ENCODE assay signal across 1 cellular context in the genomic region with DNA sequence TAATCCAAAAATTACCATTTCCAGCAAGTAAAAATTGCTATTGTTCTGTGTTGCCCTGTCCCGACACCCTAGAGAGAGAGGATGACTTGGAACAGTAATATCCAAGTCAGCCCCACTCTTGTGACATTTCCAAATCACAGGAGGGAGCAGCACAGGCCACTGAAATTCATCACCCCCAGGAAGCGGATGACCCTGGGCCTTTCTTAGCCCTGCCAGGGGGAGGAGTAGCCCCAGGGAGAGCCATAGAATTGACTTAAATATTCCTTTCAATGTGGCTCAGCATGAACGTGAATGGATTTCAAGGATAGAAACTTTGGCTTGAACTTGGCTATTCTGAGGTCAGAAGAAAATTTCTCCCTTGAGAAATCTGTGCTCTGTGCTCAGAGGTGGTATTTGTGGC.
TF ChIP-seq lines count a peak whose summit lies in the region.

No MANE protein-coding gene starts in this region.

TF ChIP-seq in GM23338, 12 proteins besides CTCF, POLR2A, EP300 and RAD21 (continued from another document):
- TF ChIP-seq, protein P1, sequence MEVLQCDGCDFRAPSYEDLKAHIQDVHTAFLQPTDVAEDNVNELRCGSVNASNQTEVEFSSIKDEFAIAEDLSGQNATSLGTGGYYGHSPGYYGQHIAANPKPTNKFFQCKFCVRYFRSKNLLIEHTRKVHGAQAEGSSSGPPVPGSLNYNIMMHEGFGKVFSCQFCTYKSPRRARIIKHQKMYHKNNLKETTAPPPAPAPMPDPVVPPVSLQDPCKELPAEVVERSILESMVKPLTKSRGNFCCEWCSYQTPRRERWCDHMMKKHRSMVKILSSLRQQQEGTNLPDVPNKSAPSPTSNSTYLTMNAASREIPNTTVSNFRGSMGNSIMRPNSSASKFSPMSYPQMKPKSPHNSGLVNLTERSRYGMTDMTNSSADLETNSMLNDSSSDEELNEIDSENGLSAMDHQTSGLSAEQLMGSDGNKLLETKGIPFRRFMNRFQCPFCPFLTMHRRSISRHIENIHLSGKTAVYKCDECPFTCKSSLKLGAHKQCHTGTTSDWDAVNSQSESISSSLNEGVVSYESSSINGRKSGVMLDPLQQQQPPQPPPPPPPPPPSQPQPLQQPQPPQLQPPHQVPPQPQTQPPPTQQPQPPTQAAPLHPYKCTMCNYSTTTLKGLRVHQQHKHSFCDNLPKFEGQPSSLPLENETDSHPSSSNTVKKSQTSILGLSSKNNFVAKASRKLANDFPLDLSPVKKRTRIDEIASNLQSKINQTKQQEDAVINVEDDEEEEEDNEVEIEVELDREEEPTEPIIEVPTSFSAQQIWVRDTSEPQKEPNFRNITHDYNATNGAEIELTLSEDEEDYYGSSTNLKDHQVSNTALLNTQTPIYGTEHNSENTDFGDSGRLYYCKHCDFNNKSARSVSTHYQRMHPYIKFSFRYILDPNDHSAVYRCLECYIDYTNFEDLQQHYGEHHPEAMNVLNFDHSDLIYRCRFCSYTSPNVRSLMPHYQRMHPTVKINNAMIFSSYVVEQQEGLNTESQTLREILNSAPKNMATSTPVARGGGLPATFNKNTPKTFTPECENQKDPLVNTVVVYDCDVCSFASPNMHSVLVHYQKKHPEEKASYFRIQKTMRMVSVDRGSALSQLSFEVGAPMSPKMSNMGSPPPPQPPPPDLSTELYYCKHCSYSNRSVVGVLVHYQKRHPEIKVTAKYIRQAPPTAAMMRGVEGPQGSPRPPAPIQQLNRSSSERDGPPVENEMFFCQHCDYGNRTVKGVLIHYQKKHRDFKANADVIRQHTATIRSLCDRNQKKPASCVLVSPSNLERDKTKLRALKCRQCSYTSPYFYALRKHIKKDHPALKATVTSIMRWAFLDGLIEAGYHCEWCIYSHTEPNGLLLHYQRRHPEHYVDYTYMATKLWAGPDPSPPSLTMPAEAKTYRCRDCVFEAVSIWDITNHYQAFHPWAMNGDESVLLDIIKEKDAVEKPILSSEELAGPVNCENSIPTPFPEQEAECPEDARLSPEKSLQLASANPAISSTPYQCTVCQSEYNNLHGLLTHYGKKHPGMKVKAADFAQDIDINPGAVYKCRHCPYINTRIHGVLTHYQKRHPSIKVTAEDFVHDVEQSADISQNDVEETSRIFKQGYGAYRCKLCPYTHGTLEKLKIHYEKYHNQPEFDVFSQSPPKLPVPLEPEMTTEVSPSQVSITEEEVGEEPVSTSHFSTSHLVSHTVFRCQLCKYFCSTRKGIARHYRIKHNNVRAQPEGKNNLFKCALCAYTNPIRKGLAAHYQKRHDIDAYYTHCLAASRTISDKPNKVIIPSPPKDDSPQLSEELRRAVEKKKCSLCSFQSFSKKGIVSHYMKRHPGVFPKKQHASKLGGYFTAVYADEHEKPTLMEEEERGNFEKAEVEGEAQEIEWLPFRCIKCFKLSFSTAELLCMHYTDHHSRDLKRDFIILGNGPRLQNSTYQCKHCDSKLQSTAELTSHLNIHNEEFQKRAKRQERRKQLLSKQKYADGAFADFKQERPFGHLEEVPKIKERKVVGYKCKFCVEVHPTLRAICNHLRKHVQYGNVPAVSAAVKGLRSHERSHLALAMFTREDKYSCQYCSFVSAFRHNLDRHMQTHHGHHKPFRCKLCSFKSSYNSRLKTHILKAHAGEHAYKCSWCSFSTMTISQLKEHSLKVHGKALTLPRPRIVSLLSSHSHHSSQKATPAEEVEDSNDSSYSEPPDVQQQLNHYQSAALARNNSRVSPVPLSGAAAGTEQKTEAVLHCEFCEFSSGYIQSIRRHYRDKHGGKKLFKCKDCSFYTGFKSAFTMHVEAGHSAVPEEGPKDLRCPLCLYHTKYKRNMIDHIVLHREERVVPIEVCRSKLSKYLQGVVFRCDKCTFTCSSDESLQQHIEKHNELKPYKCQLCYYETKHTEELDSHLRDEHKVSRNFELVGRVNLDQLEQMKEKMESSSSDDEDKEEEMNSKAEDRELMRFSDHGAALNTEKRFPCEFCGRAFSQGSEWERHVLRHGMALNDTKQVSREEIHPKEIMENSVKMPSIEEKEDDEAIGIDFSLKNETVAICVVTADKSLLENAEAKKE (CRISPR knock-in tag; IDR thresholded peaks at IDR 0.05), result no peak
- TF ChIP-seq ZNF331 (CRISPR knock-in tag; IDR thresholded peaks at IDR 0.05; ENCODE audit: low read depth) (no peak), STAT1 (IDR thresholded peaks at IDR 0.05; ENCODE audit: unreplicated experiment) (no peak), EZH2 (IDR thresholded peaks at IDR 0.05; ENCODE audit: low read depth, unreplicated experiment) (no peak), ZNF114 (CRISPR knock-in tag; IDR thresholded peaks at IDR 0.05) (no peak), CREB1 (CRISPR knock-in tag; IDR thresholded peaks at IDR 0.05; ENCODE audit: low read depth) (no peak), EZH2phosphoT487 (IDR thresholded peaks at IDR 0.05; ENCODE audit: unreplicated experiment) (no peak), NANOG (IDR thresholded peaks at IDR 0.05; ENCODE audit: borderline replicate concordance) (no peak)
- TF ChIP-seq, protein P2, sequence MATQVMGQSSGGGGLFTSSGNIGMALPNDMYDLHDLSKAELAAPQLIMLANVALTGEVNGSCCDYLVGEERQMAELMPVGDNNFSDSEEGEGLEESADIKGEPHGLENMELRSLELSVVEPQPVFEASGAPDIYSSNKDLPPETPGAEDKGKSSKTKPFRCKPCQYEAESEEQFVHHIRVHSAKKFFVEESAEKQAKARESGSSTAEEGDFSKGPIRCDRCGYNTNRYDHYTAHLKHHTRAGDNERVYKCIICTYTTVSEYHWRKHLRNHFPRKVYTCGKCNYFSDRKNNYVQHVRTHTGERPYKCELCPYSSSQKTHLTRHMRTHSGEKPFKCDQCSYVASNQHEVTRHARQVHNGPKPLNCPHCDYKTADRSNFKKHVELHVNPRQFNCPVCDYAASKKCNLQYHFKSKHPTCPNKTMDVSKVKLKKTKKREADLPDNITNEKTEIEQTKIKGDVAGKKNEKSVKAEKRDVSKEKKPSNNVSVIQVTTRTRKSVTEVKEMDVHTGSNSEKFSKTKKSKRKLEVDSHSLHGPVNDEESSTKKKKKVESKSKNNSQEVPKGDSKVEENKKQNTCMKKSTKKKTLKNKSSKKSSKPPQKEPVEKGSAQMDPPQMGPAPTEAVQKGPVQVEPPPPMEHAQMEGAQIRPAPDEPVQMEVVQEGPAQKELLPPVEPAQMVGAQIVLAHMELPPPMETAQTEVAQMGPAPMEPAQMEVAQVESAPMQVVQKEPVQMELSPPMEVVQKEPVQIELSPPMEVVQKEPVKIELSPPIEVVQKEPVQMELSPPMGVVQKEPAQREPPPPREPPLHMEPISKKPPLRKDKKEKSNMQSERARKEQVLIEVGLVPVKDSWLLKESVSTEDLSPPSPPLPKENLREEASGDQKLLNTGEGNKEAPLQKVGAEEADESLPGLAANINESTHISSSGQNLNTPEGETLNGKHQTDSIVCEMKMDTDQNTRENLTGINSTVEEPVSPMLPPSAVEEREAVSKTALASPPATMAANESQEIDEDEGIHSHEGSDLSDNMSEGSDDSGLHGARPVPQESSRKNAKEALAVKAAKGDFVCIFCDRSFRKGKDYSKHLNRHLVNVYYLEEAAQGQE (IDR thresholded peaks at IDR 0.05; ENCODE audit: unreplicated experiment), result no peak
- TF ChIP-seq, protein P3, sequence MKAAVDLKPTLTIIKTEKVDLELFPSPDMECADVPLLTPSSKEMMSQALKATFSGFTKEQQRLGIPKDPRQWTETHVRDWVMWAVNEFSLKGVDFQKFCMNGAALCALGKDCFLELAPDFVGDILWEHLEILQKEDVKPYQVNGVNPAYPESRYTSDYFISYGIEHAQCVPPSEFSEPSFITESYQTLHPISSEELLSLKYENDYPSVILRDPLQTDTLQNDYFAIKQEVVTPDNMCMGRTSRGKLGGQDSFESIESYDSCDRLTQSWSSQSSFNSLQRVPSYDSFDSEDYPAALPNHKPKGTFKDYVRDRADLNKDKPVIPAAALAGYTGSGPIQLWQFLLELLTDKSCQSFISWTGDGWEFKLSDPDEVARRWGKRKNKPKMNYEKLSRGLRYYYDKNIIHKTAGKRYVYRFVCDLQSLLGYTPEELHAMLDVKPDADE (IDR thresholded peaks at IDR 0.05), result no peak
